In genomic region chr10:51183783-51184182, GRCh38 we compare ENCODE assay signal across 11 cellular contexts.
"Had no signal": no experiment of that assay in that cellular context is flagged by ENCODE, and none has a peak within 500 bp of the region (broad histone marks: within the 10 kb centered on the region; RNA-seq: fewer than 3 reads in every experiment).

No MANE protein-coding gene starts in this region.

- ATAC-seq: GM23338, HCT116 had no signal

- FAIRE-seq: H1, H54 had no signal

- H2AFZ ChIP-seq: GM23248, GM23338 had no signal

- H3K27ac ChIP-seq: GM23248 had no signal

- H3K36me3 ChIP-seq: HAP-1 had no signal

- H3K9me3 ChIP-seq: HAP-1 had no signal

- H3K4me1 ChIP-seq: HAP-1 had no signal

- DNase-seq: GM23248, GOT3, H7, H9, HCEC 1CT, HFFc6 had no signal

- H3K4me3 ChIP-seq: GM23248, GM23338, HAP-1 had no signal

- H3K4me2 ChIP-seq: GM23338 had no signal

- H3K9ac ChIP-seq: GM23248 had no signal
